11 cellular contexts compared by ENCODE assay signal in the genomic region with DNA sequence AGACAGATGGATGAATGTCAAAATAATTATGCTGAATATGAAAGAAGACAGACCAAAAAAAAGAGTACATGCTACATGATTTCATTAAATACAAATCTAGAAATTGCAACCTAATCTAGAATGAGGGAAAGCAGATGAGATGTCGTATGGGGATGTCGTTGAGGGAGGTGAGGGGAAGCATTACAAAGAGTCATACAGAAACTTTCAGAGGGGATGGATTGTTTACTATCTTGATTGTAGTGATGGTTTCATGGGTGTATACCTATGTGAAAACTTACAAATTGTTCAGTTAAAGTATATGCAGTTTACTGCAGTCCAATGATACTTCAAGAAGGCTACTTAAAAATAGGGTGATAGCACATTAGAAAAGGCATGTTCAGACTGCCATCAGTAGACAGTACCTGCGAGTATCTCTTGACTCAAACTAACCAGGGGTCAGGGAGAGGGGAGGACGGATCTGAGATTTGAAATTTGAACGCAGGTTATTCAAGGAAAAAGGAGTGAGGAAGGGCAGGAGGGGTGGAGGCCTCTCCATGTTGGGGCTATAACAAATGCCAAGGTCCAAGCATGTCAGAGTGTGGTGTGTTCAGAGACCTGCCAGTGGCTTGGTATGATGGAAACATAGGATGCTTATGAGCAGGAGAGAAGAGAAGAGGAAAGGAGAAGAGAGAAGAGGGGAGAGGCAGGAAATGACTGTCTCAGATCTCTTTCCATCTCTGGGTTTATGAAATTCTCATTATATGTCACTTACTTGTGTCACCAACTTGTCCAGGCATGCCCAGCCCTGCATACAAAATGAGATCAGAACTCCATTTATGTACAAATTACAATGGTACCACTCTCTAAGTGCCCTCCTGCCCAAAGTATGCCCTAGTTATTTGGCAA.
DNase-seq lines count a peak whose midpoint lies in the region; ATAC-seq and TF ChIP-seq lines count a peak whose summit lies in the region.
"Had no signal": no experiment of that assay in that cellular context is flagged by ENCODE, and none has a peak within 500 bp of the region (broad histone marks: within the 10 kb centered on the region; RNA-seq: fewer than 3 reads in every experiment).

No MANE protein-coding gene starts in this region.

- peaks cover 31% of the 10 kb centered on the region for H3K4me1 Mint-ChIP-seq in memory B cell

- H3K4me3 Mint-ChIP-seq in memory B cell: no peak overlapping the region

- H3K36me3 ChIP-seq in heart left ventricle: no peaks in the 10 kb centered on the region

- no peak for TF ChIP-seq CTCF in RWPE1 (conservative IDR thresholded peaks at IDR 0.05; ENCODE audit: low read depth)
- no peak for TF ChIP-seq CTCF in heart left ventricle (IDR thresholded peaks at IDR 0.05)

- H3K4me3 ChIP-seq in heart left ventricle: no peak overlapping the region
- H3K4me3 ChIP-seq: body of pancreas had no signal

- no peaks in the 10 kb centered on the region for H3K36me3 Mint-ChIP-seq in memory B cell

- no peak for TF ChIP-seq POLR2A in heart left ventricle (IDR thresholded peaks at IDR 0.05)

- ATAC-seq in GM21825 (IDR thresholded peaks at IDR 0.05; ENCODE audit: unreplicated experiment): peak; percentile 49
- no peak for ATAC-seq in memory B cell (ENCODE audit: low read depth)
- ATAC-seq in heart left ventricle: no peak
- ATAC-seq: body of pancreas, HCT116 had no signal

- no peaks in the 10 kb centered on the region for H3K9me3 ChIP-seq in heart left ventricle
- H3K9me3 ChIP-seq: body of pancreas had no signal

- H3K27ac ChIP-seq in RWPE1: no peak overlapping the region
- H3K27ac ChIP-seq in heart left ventricle: no peak overlapping the region
- H3K27ac ChIP-seq: body of pancreas had no signal

- peaks cover 0 to 19% (median 1%) of the 10 kb centered on the region in 12 donors for H3K4me1 ChIP-seq in heart left ventricle
- H3K4me1 ChIP-seq: body of pancreas had no signal

- no peaks in the 10 kb centered on the region for H3K27me3 ChIP-seq in heart left ventricle
- H3K27me3 ChIP-seq: body of pancreas had no signal

- POLR2A ChIA-PET in RWPE1 (lab: Yijun Ruan, JAX; ENCODE audit: low non-redundant PET): no interaction called here

- intact Hi-C loops in heart left ventricle (cut with DNase I): loop anchor here in 3 of 10 donors (5.0 to 10.0 kb wide), 3 partner anchors 258 to 458 kb away; partner anchors contain the start of gene CXCR4 (in 2 of the 3)

- peak overlapping the region; percentile 89 for H3K27ac Mint-ChIP-seq in memory B cell

- CTCF ChIA-PET in RWPE1 (lab: Yijun Ruan, JAX): no interaction called here

- peak; percentile 23 for DNase-seq in NCI-H345 (lab: John Stamatoyannopoulos, UW)
- DNase-seq in NCI-H345 treated with DMSO at 0.1 percent for 48 hours (lab: John Stamatoyannopoulos, UW; ENCODE audit: unreplicated experiment): no peak
- DNase-seq in NCI-H1105 treated with DMSO at 0.1 percent for 48 hours (lab: John Stamatoyannopoulos, UW): peak; percentile 24
- DNase-seq in memory B cell (ENCODE audit: low spot score in 2 of 2): peak in 1 of 2 donors; percentile 8
- no peak for DNase-seq in RWPE1 (ENCODE audit: low spot score)
- DNase-seq in medulla oblongata (ENCODE audit: extremely low spot score): no peak
- DNase-seq in heart left ventricle: no peak
- DNase-seq: RPMI8226 had no signal

- no peaks in the 10 kb centered on the region for H3K9me3 Mint-ChIP-seq in memory B cell

- no peaks in the 10 kb centered on the region for H3K27me3 Mint-ChIP-seq in memory B cell

- 92 to 96% (median 94%) methylated on average over 5 of the region's 5 CpGs for WGBS in heart left ventricle, 4 donors

Comparison
In these comparisons a context has a peak if more than half of its experiments do, and no peak if none do; other contexts are left out.
1. DNase-seq: peak in NCI-H345 (single experiment) and NCI-H1105 treated with DMSO at 0.1 percent for 48 hours (single experiment); none in NCI-H345 treated with DMSO at 0.1 percent for 48 hours (single experiment), RWPE1 (single experiment), medulla oblongata (single experiment) and heart left ventricle (0 of 5).